12 cellular contexts compared by ENCODE assay signal in genomic region chr1:221157026-221157761, GRCh38.
DNase-seq lines count a peak whose midpoint lies in the region; ATAC-seq and TF ChIP-seq lines count a peak whose summit lies in the region.
"Had no signal": no experiment of that assay in that cellular context is flagged by ENCODE, and none has a peak within 500 bp of the region (broad histone marks: within the 10 kb centered on the region; RNA-seq: fewer than 3 reads in every experiment).

No MANE protein-coding gene starts in this region.

- ATAC-seq in GM18498 (IDR thresholded peaks at IDR 0.05; ENCODE audit: unreplicated experiment) (peak; percentile 96), GM21526 (IDR thresholded peaks at IDR 0.05; ENCODE audit: low FRiP score, unreplicated experiment) (peak; percentile 96), HG03280 (IDR thresholded peaks at IDR 0.05; ENCODE audit: unreplicated experiment) (peak; percentile 97)
- ATAC-seq: activated naive CD8-positive, alpha-beta T cell treated with anti-CD3 and anti-CD28 coated beads, Interleukin-2, amount 50 U/mL, for 24 hours; HCT116; stimulated activated effector memory CD8-positive, alpha-beta T cell treated with anti-CD3 and anti-CD28 coated beads, Interleukin-12 subunit alpha, Interleukin-12 subunit beta, amount 100 ng/mL, for 72 hours had no signal

- H3K36me3 ChIP-seq in ascending aorta = no peaks in the 10 kb centered on the region
- H3K36me3 ChIP-seq: left ventricle myocardium inferior had no signal

- H3K4me1 ChIP-seq in ascending aorta = no peaks in the 10 kb centered on the region

- TF ChIP-seq CTCF in ascending aorta (IDR thresholded peaks at IDR 0.05) = no peak

- no peak overlapping the region for H3K27ac ChIP-seq in ascending aorta
- H3K27ac ChIP-seq: left ventricle myocardium inferior had no signal

- DNase-seq in OCI-M1 (lab: John Stamatoyannopoulos, UW) = peak; percentile 58
- no peak for DNase-seq in superior temporal gyrus (ENCODE audit: extremely low spot score)
- no peak for DNase-seq in UCSD-AML1 (lab: John Stamatoyannopoulos, UW; ENCODE audit: unreplicated experiment)
- DNase-seq in ascending aorta (ENCODE audit: low spot score in 2 of 2) = no peak
- DNase-seq in NCI-H1694 treated with DMSO at 0.1 percent for 48 hours (lab: John Stamatoyannopoulos, UW) = no peak
- DNase-seq: activated naive CD8-positive, alpha-beta T cell treated with anti-CD3 and anti-CD28 coated beads, Interleukin-2, amount 50 U/mL, for 24 hours; left ventricle myocardium inferior had no signal

- H3K27me3 ChIP-seq in ascending aorta = no peaks in the 10 kb centered on the region

- no peak overlapping the region for H3K4me3 ChIP-seq in ascending aorta
- H3K4me3 ChIP-seq: left ventricle myocardium inferior had no signal

- H3K9me3 ChIP-seq in ascending aorta = no peaks in the 10 kb centered on the region
- H3K9me3 ChIP-seq: left ventricle myocardium inferior had no signal

- intact Hi-C loops in ascending aorta (cut with DNase I) = no loop called here
